Comparison of ENCODE assay signal across 18 cellular contexts in the genomic region with DNA sequence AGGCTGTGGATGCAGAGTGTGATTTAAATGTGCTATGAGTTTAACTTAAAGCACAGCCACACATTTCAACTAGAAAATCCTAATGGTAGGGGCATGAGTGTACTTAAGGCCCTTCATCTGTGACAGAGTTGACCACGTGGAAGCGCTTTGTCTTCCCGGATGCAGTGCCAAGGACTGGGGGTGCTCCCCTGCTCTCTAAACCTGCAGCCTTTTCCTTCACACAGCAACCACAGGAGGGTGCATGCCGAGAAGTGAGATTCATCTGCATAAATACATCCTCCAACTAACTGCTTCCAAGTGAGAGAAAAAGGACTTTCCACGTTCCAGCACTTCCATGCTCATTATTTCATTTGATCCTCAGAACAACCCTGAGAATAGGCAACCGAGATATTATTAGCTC.
"Had no signal": no experiment of that assay in that cellular context is flagged by ENCODE, and none has a peak within 500 bp of the region (broad histone marks: within the 10 kb centered on the region; RNA-seq: fewer than 3 reads in every experiment).

No MANE protein-coding gene starts in this region.

- H3K9me3 ChIP-seq: heart right ventricle, neutrophil, sigmoid colon, thoracic aorta had no signal

- H3K36me3 ChIP-seq: heart right ventricle, neutrophil, sigmoid colon, thoracic aorta had no signal

- DNase-seq: cortex of kidney; effector CD8-positive, alpha-beta T cell; heart right ventricle; hypothalamus; kidney glomerular epithelial cell; mammary epithelial cell; naive thymus-derived CD4-positive, alpha-beta T cell; nephron progenitor cell; sigmoid colon; stimulated activated CD4-positive, alpha-beta T cell treated with anti-CD3 and anti-CD28 coated beads, Interleukin-2, amount 100 ng/mL, for 24 hours; stimulated activated CD4-positive, alpha-beta T cell treated with anti-CD3 and anti-CD28 coated beads, Interleukin-4, amount 100 ng/mL, for 4 hours; stimulated activated naive B cell treated with anti-CD40 and anti-IgM and Interleukin-4, amounts not matched to agents 10 μg/mL and 1 μg/mL and 100 μg/mL, for 72 hours; stimulated activated naive CD8-positive, alpha-beta T cell treated with anti-CD3 and anti-CD28 coated beads, Interleukin-15, amount 100 ng/mL, for 72 hours; trophoblast cell had no signal

- H3K27ac ChIP-seq: heart right ventricle, neutrophil, sigmoid colon, skin epidermis, thoracic aorta had no signal

- H3K27me3 ChIP-seq: neutrophil, sigmoid colon had no signal

- H3K4me3 ChIP-seq: dorsolateral prefrontal cortex, heart right ventricle, sigmoid colon, skin epidermis, thoracic aorta had no signal
